11 cellular contexts compared by ENCODE assay signal in genomic region chr4:154417358-154417673, GRCh38.
A peak's percentile ranks its signal among the peaks of the same experiment; 100 is the strongest.
DNase-seq lines count a peak whose midpoint lies in the region; ATAC-seq and TF ChIP-seq lines count a peak whose summit lies in the region.
"Had no signal": no experiment of that assay in that cellular context is flagged by ENCODE, and none has a peak within 500 bp of the region (broad histone marks: within the 10 kb centered on the region; RNA-seq: fewer than 3 reads in every experiment).

No MANE protein-coding gene starts in this region.

- H3K36me3 ChIP-seq in DOHH2 (ENCODE audit: control insufficient read depth, low read length) (no peaks in the 10 kb centered on the region), HUES64 (ENCODE audit: insufficient read depth, low read length) (no peaks in the 10 kb centered on the region), ovary (no peaks in the 10 kb centered on the region), lower lobe of right lung (no peaks in the 10 kb centered on the region), Karpas-422 (ENCODE audit: insufficient read depth, low read length) (no peaks in the 10 kb centered on the region)

- H3F3A ChIP-seq in DOHH2 (ENCODE audit: control insufficient read depth, insufficient read depth) = no peaks in the 10 kb centered on the region

- H3K9me3 Mint-ChIP-seq in endothelial cell (ENCODE audit: unreplicated experiment) = no peaks in the 10 kb centered on the region
- H3K9me3 Mint-ChIP-seq: dendritic cell treated with granulocyte-macrophage colony-stimulating factor and Interleukin-4, amounts not matched to agents 40 ng/mL and 50 ng/mL, for 4 days had no signal

- 0% methylated on average over 1 of the region's 2 CpGs for WGBS in HUES64
- WGBS in ovary, 3 donors = 5 to 9% (median 8%) methylated on average over 2 of the region's 2 CpGs

- no peak overlapping the region for H2AFZ ChIP-seq in Karpas-422 (ENCODE audit: low read length)

- H3K4me1 Mint-ChIP-seq in endothelial cell (ENCODE audit: unreplicated experiment) = peaks cover 4% of the 10 kb centered on the region

- intact Hi-C loops in ovary (cut with DNase I) = no loop called here
- intact Hi-C loops in lower lobe of right lung (cut with DNase I) = no loop called here

- H3K27me3 Mint-ChIP-seq in endothelial cell (ENCODE audit: unreplicated experiment) = peaks cover 6% of the 10 kb centered on the region

- H3K9ac ChIP-seq in HUES64 (ENCODE audit: low read depth, low read length) (no peak overlapping the region), Karpas-422 (ENCODE audit: low read length) (no peak overlapping the region)

- H3K4me2 ChIP-seq in DOHH2 (ENCODE audit: low read length) (peak overlapping the region; percentile 41; the same call in 1 of the 2 replicates), Karpas-422 (ENCODE audit: low read depth, low read length, poor library complexity, severe bottlenecking) (no peak overlapping the region)

- no peak overlapping the region for H3K27ac Mint-ChIP-seq in endothelial cell (ENCODE audit: unreplicated experiment)
- H3K27ac Mint-ChIP-seq: dendritic cell treated with granulocyte-macrophage colony-stimulating factor and Interleukin-4, amounts not matched to agents 40 ng/mL and 50 ng/mL, for 4 days had no signal

- TF ChIP-seq CTCF in DOHH2 (IDR thresholded peaks at IDR 0.05; ENCODE audit: low read depth, low read length, poor library complexity, severe bottlenecking) (no peak), endothelial cell (IDR thresholded peaks at IDR 0.05; ENCODE audit: unreplicated experiment) (no peak), ovary (IDR thresholded peaks at IDR 0.05) (no peak), lower lobe of right lung (IDR thresholded peaks at IDR 0.05) (no peak)

- no peak for TF ChIP-seq POLR2A in ovary (IDR thresholded peaks at IDR 0.05)

- H3K4me3 ChIP-seq in DOHH2 (ENCODE audit: low read length) (no peak overlapping the region), HUES64 (ENCODE audit: low read length) (peak overlapping the region; percentile 76), ovary (peak overlapping the region; percentile 43), lower lobe of right lung (no peak overlapping the region), Karpas-422 (ENCODE audit: low read length) (no peak overlapping the region)

- DNase-seq in endothelial cell (ENCODE audit: low spot score) (no peak), ovary (no peak), lower lobe of right lung (no peak), cerebellum (ENCODE audit: low spot score) (no peak), Karpas-422 (no peak)
- DNase-seq: NCI-H774; stimulated activated naive CD4-positive, alpha-beta T cell had no signal

- H4K20me1 ChIP-seq in DOHH2 (ENCODE audit: control insufficient read depth, insufficient read depth, low read depth, low read length) = no peaks in the 10 kb centered on the region
- H4K20me1 ChIP-seq in Karpas-422 (ENCODE audit: insufficient read depth, low read depth, low read length) = no peaks in the 10 kb centered on the region

- TF ChIP-seq EP300 in ovary (IDR thresholded peaks at IDR 0.05) = no peak

- H3K9me2 ChIP-seq in DOHH2 (replicated peaks; ENCODE audit: control insufficient read depth, low read length) (no peaks in the 10 kb centered on the region), Karpas-422 (replicated peaks; ENCODE audit: insufficient read depth, low read length) (no peaks in the 10 kb centered on the region)

- H3K27me3 ChIP-seq in DOHH2 (ENCODE audit: control insufficient read depth, low read length) (peaks cover 15% of the 10 kb centered on the region; the same call in 1 of the 2 replicates), HUES64 (ENCODE audit: insufficient read depth, low read length) (peaks cover 21% of the 10 kb centered on the region), ovary (no peaks in the 10 kb centered on the region), lower lobe of right lung (ENCODE audit: low read depth) (no peaks in the 10 kb centered on the region), Karpas-422 (ENCODE audit: low read length) (no peaks in the 10 kb centered on the region)

- H3K36me3 Mint-ChIP-seq in endothelial cell (ENCODE audit: low read depth, unreplicated experiment) = no peaks in the 10 kb centered on the region

- H3K27ac ChIP-seq in DOHH2 (ENCODE audit: low read depth, low read length) = no peak overlapping the region
- H3K27ac ChIP-seq in HUES64 (ENCODE audit: low read depth, low read length) = no peak overlapping the region
- H3K27ac ChIP-seq in ovary = peak overlapping the region in 1 of 2 donors; percentile 36
- H3K27ac ChIP-seq in lower lobe of right lung = no peak overlapping the region
- no peak overlapping the region for H3K27ac ChIP-seq in Karpas-422 (ENCODE audit: low read length)

- H3K4me1 ChIP-seq in DOHH2 (ENCODE audit: control insufficient read depth, low read length) = peaks cover 6% of the 10 kb centered on the region; the same call in 1 of the 2 replicates
- H3K4me1 ChIP-seq in HUES64 (ENCODE audit: insufficient read depth, low read length) = peaks cover 9% of the 10 kb centered on the region
- H3K4me1 ChIP-seq in ovary (ENCODE audit: insufficient read depth) = no peaks in the 10 kb centered on the region
- H3K4me1 ChIP-seq in lower lobe of right lung = peaks cover 7% of the 10 kb centered on the region
- H3K4me1 ChIP-seq in Karpas-422 (ENCODE audit: low read length) = no peaks in the 10 kb centered on the region

- no peaks in the 10 kb centered on the region for H3K79me2 ChIP-seq in DOHH2 (ENCODE audit: control insufficient read depth, low read length)
- H3K79me2 ChIP-seq in Karpas-422 (ENCODE audit: low read length) = no peaks in the 10 kb centered on the region

- H3K4me3 Mint-ChIP-seq in endothelial cell (ENCODE audit: unreplicated experiment) = peak overlapping the region; percentile 95

- H3K9me3 ChIP-seq in DOHH2 (ENCODE audit: control insufficient read depth, insufficient read depth, low read length) = no peaks in the 10 kb centered on the region
- H3K9me3 ChIP-seq in HUES64 (ENCODE audit: insufficient read depth, low read depth, low read length) = no peaks in the 10 kb centered on the region
- no peaks in the 10 kb centered on the region for H3K9me3 ChIP-seq in ovary
- no peaks in the 10 kb centered on the region for H3K9me3 ChIP-seq in lower lobe of right lung
- H3K9me3 ChIP-seq in Karpas-422 (ENCODE audit: low read length) = no peaks in the 10 kb centered on the region

- ATAC-seq in HG03520 (IDR thresholded peaks at IDR 0.05; ENCODE audit: unreplicated experiment) = no peak
- ATAC-seq in lower lobe of right lung = no peak

Comparison
In these comparisons a context has a peak if more than half of its experiments do, and no peak if none do; other contexts are left out.
1. H3K4me3 ChIP-seq: peak in HUES64 (single experiment) and ovary (single experiment); none in DOHH2 (single experiment), lower lobe of right lung (single experiment) and Karpas-422 (single experiment).